ENCODE assay signal across 1 cellular context in genomic region chr5:112983307-112983811, GRCh38.
TF ChIP-seq lines count a peak whose summit lies in the region.

No MANE protein-coding gene starts in this region.

TF ChIP-seq in WTC11, 78 proteins besides CTCF, POLR2A, EP300 and RAD21 (continued from another document):
- TF ChIP-seq, protein P1, sequence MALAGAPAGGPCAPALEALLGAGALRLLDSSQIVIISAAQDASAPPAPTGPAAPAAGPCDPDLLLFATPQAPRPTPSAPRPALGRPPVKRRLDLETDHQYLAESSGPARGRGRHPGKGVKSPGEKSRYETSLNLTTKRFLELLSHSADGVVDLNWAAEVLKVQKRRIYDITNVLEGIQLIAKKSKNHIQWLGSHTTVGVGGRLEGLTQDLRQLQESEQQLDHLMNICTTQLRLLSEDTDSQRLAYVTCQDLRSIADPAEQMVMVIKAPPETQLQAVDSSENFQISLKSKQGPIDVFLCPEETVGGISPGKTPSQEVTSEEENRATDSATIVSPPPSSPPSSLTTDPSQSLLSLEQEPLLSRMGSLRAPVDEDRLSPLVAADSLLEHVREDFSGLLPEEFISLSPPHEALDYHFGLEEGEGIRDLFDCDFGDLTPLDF (CRISPR knock-in tag; IDR thresholded peaks at IDR 0.05): no peak
- no peak for TF ChIP-seq E2F5 (CRISPR knock-in tag; IDR thresholded peaks at IDR 0.05)
- TF ChIP-seq ATF2 (CRISPR knock-in tag; IDR thresholded peaks at IDR 0.05; ENCODE audit: borderline replicate concordance, low read depth): no peak
- TF ChIP-seq, protein P2, sequence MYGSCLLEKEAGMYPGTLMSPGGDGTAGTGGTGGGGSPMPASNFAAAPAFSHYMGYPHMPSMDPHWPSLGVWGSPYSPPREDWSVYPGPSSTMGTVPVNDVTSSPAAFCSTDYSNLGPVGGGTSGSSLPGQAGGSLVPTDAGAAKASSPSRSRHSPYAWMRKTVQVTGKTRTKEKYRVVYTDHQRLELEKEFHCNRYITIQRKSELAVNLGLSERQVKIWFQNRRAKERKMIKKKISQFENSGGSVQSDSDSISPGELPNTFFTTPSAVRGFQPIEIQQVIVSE (CRISPR knock-in tag; IDR thresholded peaks at IDR 0.05; ENCODE audit: borderline replicate concordance): no peak
- no peak for TF ChIP-seq CBFB (CRISPR knock-in tag; IDR thresholded peaks at IDR 0.05; ENCODE audit: low read depth)
- TF ChIP-seq CREB1 (CRISPR knock-in tag; IDR thresholded peaks at IDR 0.05): no peak
- TF ChIP-seq FOXP4 (CRISPR knock-in tag; IDR thresholded peaks at IDR 0.05): no peak
- no peak for TF ChIP-seq SMAD3 (CRISPR knock-in tag; IDR thresholded peaks at IDR 0.05; ENCODE audit: borderline replicate concordance)
- TF ChIP-seq ZNF425 (CRISPR knock-in tag; conservative IDR thresholded peaks at IDR 0.05): no peak
- TF ChIP-seq NFYB (CRISPR knock-in tag; conservative IDR thresholded peaks at IDR 0.05; ENCODE audit: low read depth): no peak
